Comparison of ENCODE assay signal across 27 cellular contexts in genomic region chr4:31069151-31069550, GRCh38.
"Had no signal": no experiment of that assay in that cellular context is flagged by ENCODE, and none has a peak within 500 bp of the region (broad histone marks: within the 10 kb centered on the region; RNA-seq: fewer than 3 reads in every experiment).

No MANE protein-coding gene starts in this region.

- FAIRE-seq: small intestine had no signal

- H3K9me3 ChIP-seq: adrenal gland, right lobe of liver, uterus had no signal

- H3K27ac ChIP-seq: adrenal gland, hepatocyte, right lobe of liver, uterus had no signal

- H3K36me3 ChIP-seq: adrenal gland, right lobe of liver, uterus had no signal

- H3K4me2 ChIP-seq: hepatocyte had no signal

- H3K27me3 ChIP-seq: adrenal gland, hepatocyte, right lobe of liver, uterus had no signal

- H3K27ac Mint-ChIP-seq: activated B cell treated with CpG ODN at 0.5 μM for 24 hours; activated CD4-positive, alpha-beta T cell treated with anti-CD3 and anti-CD28 coated beads for 36 hours; activated naive CD8-positive, alpha-beta T cell; activated T-cell treated with anti-CD3 and anti-CD28 coated beads, Interleukin-2, amount 50 U/mL, for 24 hours; activated T-helper 17 cell treated with anti-CD3 and anti-CD28 coated beads, Interleukin-2, amount 50 U/mL, for 72 hours; dendritic cell treated with granulocyte-macrophage colony-stimulating factor and Interleukin-4, amounts not matched to agents 40 ng/mL and 50 ng/mL, for 4 days; nephron progenitor cell; stimulated activated effector memory CD8-positive, alpha-beta T cell treated with anti-CD3 and anti-CD28 coated beads, Interleukin-12 subunit alpha, Interleukin-12 subunit beta, amount 100 ng/mL, for 72 hours; stimulated activated naive CD8-positive, alpha-beta T cell treated with anti-CD3 and anti-CD28 coated beads, Interleukin-15, amount 100 ng/mL, for 72 hours had no signal

- DNase-seq: activated B cell treated with CpG ODN at 0.5 μM for 24 hours; activated CD4-positive, alpha-beta T cell treated with anti-CD3 and anti-CD28 coated beads for 36 hours; activated CD4-positive, alpha-beta T cell treated with anti-CD3 and anti-CD28 coated beads, Interleukin-2, amount 50 U/mL, for 4 hours; activated CD8-positive, alpha-beta memory T cell treated with anti-CD3 and anti-CD28 coated beads for 24 hours; activated CD8-positive, alpha-beta memory T cell treated with anti-CD3 and anti-CD28 coated beads, Interleukin-2, amount 50 U/mL, for 4 hours; activated T-cell treated with anti-CD3 and anti-CD28 coated beads, Interleukin-2, amount 50 U/mL, for 24 hours; adrenal gland; effector CD8-positive, alpha-beta T cell; foreskin melanocyte; glutamatergic neuron; left ventricle myocardium superior; mammary epithelial cell; midbrain; nephron progenitor cell; occipital lobe; right lobe of liver; small intestine; stimulated activated CD4-positive, alpha-beta T cell treated with anti-CD3 and anti-CD28 coated beads, Interleukin-2, amount 100 ng/mL, for 24 hours; stimulated activated naive CD8-positive, alpha-beta T cell treated with anti-CD3 and anti-CD28 coated beads, Interleukin-15, amount 100 ng/mL, for 72 hours; T-helper 9 cell; trophoblast cell; uterus had no signal

- ATAC-seq: activated CD4-positive, alpha-beta T cell treated with anti-CD3 and anti-CD28 coated beads for 36 hours; activated T-helper 17 cell treated with anti-CD3 and anti-CD28 coated beads, Interleukin-2, amount 50 U/mL, for 72 hours; right lobe of liver; stimulated activated effector memory CD8-positive, alpha-beta T cell treated with anti-CD3 and anti-CD28 coated beads, Interleukin-12 subunit alpha, Interleukin-12 subunit beta, amount 100 ng/mL, for 72 hours; stimulated activated naive CD8-positive, alpha-beta T cell treated with anti-CD3 and anti-CD28 coated beads, Interleukin-15, amount 100 ng/mL, for 72 hours had no signal

- H3K4me3 ChIP-seq: adrenal gland, hepatocyte, right lobe of liver, uterus had no signal

- H3K9me3 Mint-ChIP-seq: activated B cell treated with CpG ODN at 0.5 μM for 24 hours; dendritic cell treated with granulocyte-macrophage colony-stimulating factor and Interleukin-4, amounts not matched to agents 40 ng/mL and 50 ng/mL, for 4 days; nephron progenitor cell had no signal

- H3K36me3 Mint-ChIP-seq: activated naive CD8-positive, alpha-beta T cell; stimulated activated effector memory CD8-positive, alpha-beta T cell treated with anti-CD3 and anti-CD28 coated beads, Interleukin-12 subunit alpha, Interleukin-12 subunit beta, amount 100 ng/mL, for 72 hours had no signal

- H3K4me1 ChIP-seq: adrenal gland, right lobe of liver, uterus had no signal

- H3K4me1 Mint-ChIP-seq: activated B cell treated with CpG ODN at 0.5 μM for 24 hours; activated CD4-positive, alpha-beta T cell treated with anti-CD3 and anti-CD28 coated beads for 36 hours; activated T-helper 17 cell treated with anti-CD3 and anti-CD28 coated beads, Interleukin-2, amount 50 U/mL, for 72 hours; nephron progenitor cell; stimulated activated effector memory CD8-positive, alpha-beta T cell treated with anti-CD3 and anti-CD28 coated beads, Interleukin-12 subunit alpha, Interleukin-12 subunit beta, amount 100 ng/mL, for 72 hours; stimulated activated naive CD8-positive, alpha-beta T cell treated with anti-CD3 and anti-CD28 coated beads, Interleukin-15, amount 100 ng/mL, for 72 hours had no signal

- H3K79me2 ChIP-seq: hepatocyte had no signal

- H3K4me3 Mint-ChIP-seq: activated B cell treated with CpG ODN at 0.5 μM for 24 hours; activated CD4-positive, alpha-beta T cell treated with anti-CD3 and anti-CD28 coated beads for 36 hours; activated naive CD8-positive, alpha-beta T cell; activated T-cell treated with anti-CD3 and anti-CD28 coated beads, Interleukin-2, amount 50 U/mL, for 24 hours; activated T-helper 17 cell treated with anti-CD3 and anti-CD28 coated beads, Interleukin-2, amount 50 U/mL, for 72 hours; dendritic cell treated with granulocyte-macrophage colony-stimulating factor and Interleukin-4, amounts not matched to agents 40 ng/mL and 50 ng/mL, for 4 days; nephron progenitor cell; stimulated activated effector memory CD8-positive, alpha-beta T cell treated with anti-CD3 and anti-CD28 coated beads, Interleukin-12 subunit alpha, Interleukin-12 subunit beta, amount 100 ng/mL, for 72 hours; stimulated activated naive CD8-positive, alpha-beta T cell treated with anti-CD3 and anti-CD28 coated beads, Interleukin-15, amount 100 ng/mL, for 72 hours had no signal

- H2AFZ ChIP-seq: hepatocyte had no signal

- H3K27me3 Mint-ChIP-seq: activated B cell treated with CpG ODN at 0.5 μM for 24 hours; activated CD4-positive, alpha-beta T cell treated with anti-CD3 and anti-CD28 coated beads for 36 hours; activated naive CD8-positive, alpha-beta T cell; activated T-cell treated with anti-CD3 and anti-CD28 coated beads, Interleukin-2, amount 50 U/mL, for 24 hours; activated T-helper 17 cell treated with anti-CD3 and anti-CD28 coated beads, Interleukin-2, amount 50 U/mL, for 72 hours; dendritic cell treated with granulocyte-macrophage colony-stimulating factor and Interleukin-4, amounts not matched to agents 40 ng/mL and 50 ng/mL, for 4 days; stimulated activated naive CD8-positive, alpha-beta T cell treated with anti-CD3 and anti-CD28 coated beads, Interleukin-15, amount 100 ng/mL, for 72 hours had no signal
